ENCODE assay signal across 14 cellular contexts in genomic region chr19:3012059-3012458, GRCh38. TPM values are rescaled to one million over a fixed set of nuclear protein-coding genes. Genes with fewer than 3 reads are reported as not detected.
A peak's percentile ranks its signal among the peaks of the same experiment; 100 is the strongest.
DNase-seq lines count a peak whose midpoint lies in the region; ATAC-seq, FAIRE-seq and TF ChIP-seq lines count a peak whose summit lies in the region.
"Not testable (repeated sequence)": the region's sequence is repeated elsewhere in the genome, so short reads cannot be mapped to it uniquely, and the experiment has no call there.
"Had no signal": no experiment of that assay in that cellular context is flagged by ENCODE, and none has a peak within 500 bp of the region (broad histone marks: within the 10 kb centered on the region; RNA-seq: fewer than 3 reads in every experiment).

No MANE protein-coding gene starts in this region.

- H3K9me3 ChIP-seq in H9 (ENCODE audit: control insufficient read depth, low read depth, low read length); HEK293 (ENCODE audit: control insufficient read depth, insufficient read depth, low read depth, low read length); endothelial cell of umbilical vein (replicated peaks; ENCODE audit: control insufficient read depth, insufficient read depth, low read length); HepG2 (ENCODE audit: low read length); neuronal stem cell (replicated peaks in 1 of 2; ENCODE audit: control insufficient read depth in 2 of 2, insufficient read depth in 1 of 2, low read depth in 1 of 2, low read length in 2 of 2): not testable (repeated sequence)

- dilution Hi-C loops in endothelial cell of umbilical vein (cut with MboI; ENCODE audit: extremely low pct_ligation_motif_present, low sequenced_read_pairs), result not testable (repeated sequence)

- not testable (repeated sequence) for H3K23me2 ChIP-seq in H9 (ENCODE audit: insufficient read length, low read depth, low read length, poor library complexity, severe bottlenecking)

- not testable (repeated sequence) for H3K23ac ChIP-seq in H9 (ENCODE audit: insufficient read length, low read depth, low read length); neuronal stem cell (ENCODE audit: low read depth, low read length, poor library complexity)

- ATAC-seq in HepG2, result not testable (repeated sequence)

- H2BK20ac ChIP-seq in H9 (ENCODE audit: low read depth, low read length, poor library complexity, severe bottlenecking), result not testable (repeated sequence)

- not testable (repeated sequence) for DNase-seq in H9; RWPE1 (ENCODE audit: low spot score); activated naive CD4-positive, alpha-beta T cell treated with anti-CD3 and anti-CD28 coated beads, Interleukin-2, amount 10 ng/mL, durations not matched to agents 7 days and 5 days; endothelial cell of umbilical vein (ENCODE audit: low read depth, low spot score); HepG2 (ENCODE audit: low spot score); neuronal stem cell (ENCODE audit: low spot score)

- not testable (repeated sequence) for H3K4me2 ChIP-seq in H9 (ENCODE audit: insufficient read depth, insufficient read length, low read length); endothelial cell of umbilical vein (ENCODE audit: insufficient read depth, low read length); HepG2 (ENCODE audit: low read depth, low read length); neuronal stem cell (ENCODE audit: insufficient read depth, low read length, poor library complexity, severe bottlenecking)

- not testable (repeated sequence) for H3K56ac ChIP-seq in H9 (ENCODE audit: insufficient read length, low read depth, low read length)

- not testable (repeated sequence) for H3K9ac ChIP-seq in H9 (ENCODE audit: extremely low read depth, insufficient read length, low read length); endothelial cell of umbilical vein (replicated peaks; ENCODE audit: extremely low read depth, insufficient read depth, low read length); HepG2 (ENCODE audit: insufficient read depth, low read depth, low read length); neuronal stem cell (ENCODE audit: low read depth, low read length, poor library complexity)

- TF ChIP-seq EP300 in HepG2 (IDR thresholded peaks at IDR 0.05; ENCODE audit: low read depth in 2 of 2, low read length in 2 of 2); HepG2 (CRISPR knock-in tag; IDR thresholded peaks at IDR 0.05; ENCODE audit: borderline replicate concordance): not testable (repeated sequence)

- H2BK120ac ChIP-seq in H9 (ENCODE audit: low read depth, low read length, poor library complexity, severe bottlenecking); neuronal stem cell (ENCODE audit: low read depth, low read length): not testable (repeated sequence)

- H3K18ac ChIP-seq in H9 (ENCODE audit: insufficient read length, low read depth, low read length); neuronal stem cell (ENCODE audit: low read length): not testable (repeated sequence)

- CTCF ChIA-PET in HEK293 (lab: Yijun Ruan, JAX); RWPE1 (lab: Yijun Ruan, JAX); activated naive CD4-positive, alpha-beta T cell treated with anti-CD3 and anti-CD28 coated beads, Interleukin-2, amount 10 ng/mL, durations not matched to agents 7 days and 5 days (lab: Charles Lee); HepG2 (lab: Yijun Ruan, JAX; ENCODE audit: low intra/inter-chr PET ratio, low total read pairs): not testable (repeated sequence)
- CTCF ChIA-PET in endothelial cell of umbilical vein (lab: Charles Lee), result interaction anchor here (1.0 kb wide), 1 partner anchor 92 kb away, joined by 3 read pairs; no protein-coding TSS in a partner anchor

- H3K4me1 ChIP-seq in H9 (ENCODE audit: insufficient read depth, low read length); HEK293 (ENCODE audit: control insufficient read depth, insufficient read depth, low read length); endothelial cell of umbilical vein (ENCODE audit: control insufficient read depth, extremely low read depth, insufficient read depth, low read length): not testable (repeated sequence)
- peaks cover 18% of the 10 kb centered on the region for H3K4me1 ChIP-seq in HepG2 (ENCODE audit: insufficient read depth, low read length)
- H3K4me1 ChIP-seq in neuronal stem cell (ENCODE audit: control insufficient read depth in 2 of 2, insufficient read depth in 1 of 2, low read depth in 1 of 2, low read length in 2 of 2), result peaks cover 0 to 12% of the 10 kb centered on the region in 2 donors

- H2BK5ac ChIP-seq in H9 (ENCODE audit: insufficient read length, low read length); neuronal stem cell (ENCODE audit: low read length): not testable (repeated sequence)

- not testable (repeated sequence) for H4K20me1 ChIP-seq in H9 (ENCODE audit: control insufficient read depth, insufficient read depth, insufficient read length); endothelial cell of umbilical vein (replicated peaks; ENCODE audit: control insufficient read depth, extremely low read depth, insufficient read depth, low read length); HepG2 (ENCODE audit: insufficient read depth, low read length)

- H3K14ac ChIP-seq in H9 (ENCODE audit: insufficient read depth, low read length); neuronal stem cell (ENCODE audit: low read length): not testable (repeated sequence)

- H3K79me1 ChIP-seq in H9 (ENCODE audit: insufficient read depth, low read depth, low read length, poor library complexity, severe bottlenecking); neuronal stem cell (ENCODE audit: low read depth, low read length): not testable (repeated sequence)

- not testable (repeated sequence) for BruUV-seq in endothelial cell of umbilical vein (replicated peaks; lab: Mats Ljungman, UMichigan); HepG2 (replicated peaks; lab: Mats Ljungman, UMichigan)

- not testable (repeated sequence) for H3K4me3 ChIP-seq in HEK293 (ENCODE audit: low read depth, low read length); endothelial cell of umbilical vein (replicated peaks in 1 of 3; ENCODE audit: insufficient read depth in 1 of 3, low read depth in 1 of 3, low read length in 3 of 3); HepG2 (replicated peaks in 1 of 3; ENCODE audit: insufficient read depth in 1 of 3, low read depth in 2 of 3, low read length in 3 of 3); neuronal stem cell (ENCODE audit: low read length in 2 of 2)

- H3K4me3 Mint-ChIP-seq in H9, result peak overlapping the region in 1 of 2 experiments; percentile 23; a peak in 1 of 5 replicates
- H3K4me3 Mint-ChIP-seq in activated naive CD4-positive, alpha-beta T cell treated with anti-CD3 and anti-CD28 coated beads, Interleukin-2, amount 10 ng/mL, durations not matched to agents 7 days and 5 days, result not testable (repeated sequence)

- H2AFZ ChIP-seq in H9 (ENCODE audit: low read length); endothelial cell of umbilical vein (ENCODE audit: low read depth, low read length); HepG2 (ENCODE audit: low read length); neuronal stem cell (ENCODE audit: low read length): not testable (repeated sequence)

- H4K8ac ChIP-seq in H9 (replicated peaks; ENCODE audit: insufficient read length, low read depth, low read length); neuronal stem cell (ENCODE audit: low read depth, low read length): not testable (repeated sequence)

- not testable (repeated sequence) for H3K36me3 Mint-ChIP-seq in H9 (ENCODE audit: insufficient read depth in 1 of 3, low read depth in 3 of 3); activated naive CD4-positive, alpha-beta T cell treated with anti-CD3 and anti-CD28 coated beads, Interleukin-2, amount 10 ng/mL, durations not matched to agents 7 days and 5 days

- not testable (repeated sequence) for H3K27me3 ChIP-seq in H9 (ENCODE audit: insufficient read depth, low read length); endothelial cell of umbilical vein (ENCODE audit: control insufficient read depth in 2 of 2, insufficient read depth in 2 of 2, low read length in 2 of 2)
- peaks cover 2 to 13% of the 10 kb centered on the region in 2 experiments; a peak in 3 of 5 replicates for H3K27me3 ChIP-seq in HepG2 (ENCODE audit: control insufficient read depth in 1 of 2, insufficient read depth in 2 of 2, low read length in 2 of 2)
- peaks cover 0 to 21% (median 2%) of the 10 kb centered on the region in 3 experiments for H3K27me3 ChIP-seq in neuronal stem cell (ENCODE audit: control insufficient read depth in 3 of 3, insufficient read depth in 3 of 3, low read depth in 1 of 3, low read length in 3 of 3)

- TF ChIP-seq RAD21 in HepG2 (CRISPR knock-in tag; IDR thresholded peaks at IDR 0.05), result not testable (repeated sequence)

- no CpG with 5 or more reads among the region's 13 CpGs for WGBS in H9 (ENCODE audit: extremely low coverage, insufficient read length, low lambda C conversion rate)
- WGBS in HepG2 (ENCODE audit: low lambda C conversion rate), result 36% methylated on average over 13 of the region's 13 CpGs
- no CpG with 5 or more reads among the region's 13 CpGs for WGBS in neuronal stem cell (ENCODE audit: extremely low coverage in 2 of 2, insufficient read length in 2 of 2, insufficient replicate concordance in 1 of 2), 2 donors

- not testable (repeated sequence) for H2AK5ac ChIP-seq in H9 (ENCODE audit: insufficient read length, low read length)
- H2AK5ac ChIP-seq in neuronal stem cell (ENCODE audit: low read depth, low read length), result peak overlapping the region; percentile 51

- peak; percentile 8 for FAIRE-seq in endothelial cell of umbilical vein (lab: Jason Lieb, UNC)
- not testable (repeated sequence) for FAIRE-seq in HepG2 (lab: Jason Lieb, UNC)

- not testable (repeated sequence) for H3K36me3 ChIP-seq in HEK293 (ENCODE audit: control insufficient read depth in 2 of 2, insufficient read depth in 1 of 2, low read length in 2 of 2); HepG2 (replicated peaks in 1 of 2; ENCODE audit: control insufficient read depth in 1 of 2, insufficient read depth in 2 of 2, low read length in 2 of 2); neuronal stem cell (replicated peaks in 1 of 2; ENCODE audit: control insufficient read depth in 2 of 2, insufficient read depth in 2 of 2, low read length in 2 of 2)
- peaks cover 0 to 36% of the 10 kb centered on the region in 2 experiments for H3K36me3 ChIP-seq in endothelial cell of umbilical vein (ENCODE audit: control insufficient read depth in 2 of 2, extremely low read depth in 1 of 2, insufficient read depth in 2 of 2, low read length in 2 of 2)

- H3K4ac ChIP-seq in H9 (ENCODE audit: low read depth, low read length); neuronal stem cell (ENCODE audit: low read length): not testable (repeated sequence)

- peaks cover 3 to 18% of the 10 kb centered on the region in 2 experiments; a peak in 2 of 4 replicates for H3K4me1 Mint-ChIP-seq in H9
- not testable (repeated sequence) for H3K4me1 Mint-ChIP-seq in activated naive CD4-positive, alpha-beta T cell treated with anti-CD3 and anti-CD28 coated beads, Interleukin-2, amount 10 ng/mL, durations not matched to agents 7 days and 5 days

- H2BK12ac ChIP-seq in H9 (ENCODE audit: insufficient read length, low read depth, low read length); neuronal stem cell (ENCODE audit: low read length): not testable (repeated sequence)

- POLR2A ChIA-PET in HEK293 (lab: Yijun Ruan, JAX); RWPE1 (lab: Yijun Ruan, JAX; ENCODE audit: low non-redundant PET); endothelial cell of umbilical vein (lab: Charles Lee); HepG2 (lab: Yijun Ruan, JAX): not testable (repeated sequence)

- not testable (repeated sequence) for H4K5ac ChIP-seq in H9 (ENCODE audit: insufficient read length, low read depth, low read length)

- not testable (repeated sequence) for H3K27ac ChIP-seq in H9 (ENCODE audit: insufficient read length, low read depth, low read length); HEK293 (ENCODE audit: extremely low read depth, low read depth, low read length); endothelial cell of umbilical vein (ENCODE audit: insufficient read depth, low read depth, low read length); HepG2 (ENCODE audit: extremely low read length, insufficient read depth, low read length); neuronal stem cell (replicated peaks; ENCODE audit: low read length)
- H3K27ac ChIP-seq in RWPE1, result peak overlapping the region; percentile 40

- H2BK15ac ChIP-seq in H9 (ENCODE audit: low read depth, low read length); neuronal stem cell (ENCODE audit: low read length): not testable (repeated sequence)

- H3K9me3 Mint-ChIP-seq in H9; activated naive CD4-positive, alpha-beta T cell treated with anti-CD3 and anti-CD28 coated beads, Interleukin-2, amount 10 ng/mL, durations not matched to agents 7 days and 5 days: not testable (repeated sequence)

- not testable (repeated sequence) for H3T11ph ChIP-seq in H9 (ENCODE audit: low read length)

- in situ Hi-C loops in HepG2 (cut with HindIII; ENCODE audit: extremely low pct_ligation_motif_present, low pct_unique_long_range_greater_than_20kb), result not testable (repeated sequence)

- TF ChIP-seq CTCF in H9 (conservative IDR thresholded peaks at IDR 0.05); HEK293 (tag by site-specific recombination; IDR thresholded peaks at IDR 0.05); RWPE1 (conservative IDR thresholded peaks at IDR 0.05; ENCODE audit: low read depth); endothelial cell of umbilical vein (IDR thresholded peaks at IDR 0.05; ENCODE audit: extremely low read depth in 1 of 2, insufficient read depth in 1 of 2, low read depth in 1 of 2, low read length in 2 of 2); HepG2 (CRISPR knock-in tag; IDR thresholded peaks at IDR 0.05): not testable (repeated sequence)

- H3K9me1 ChIP-seq in endothelial cell of umbilical vein (replicated peaks; ENCODE audit: control insufficient read depth, extremely low read depth, insufficient read depth, low read length), result not testable (repeated sequence)

- not testable (repeated sequence) for H4K91ac ChIP-seq in H9 (ENCODE audit: insufficient read length, low read depth, low read length); neuronal stem cell (ENCODE audit: low read depth, low read length, poor library complexity)

- H3K27me3 Mint-ChIP-seq in H9 (ENCODE audit: low read depth); activated naive CD4-positive, alpha-beta T cell treated with anti-CD3 and anti-CD28 coated beads, Interleukin-2, amount 10 ng/mL, durations not matched to agents 7 days and 5 days: not testable (repeated sequence)

- peak overlapping the region in 2 of 3 experiments; percentile 41 to 85; a peak in 1 of 7 replicates for H3K27ac Mint-ChIP-seq in H9
- peak overlapping the region; percentile 37 for H3K27ac Mint-ChIP-seq in activated naive CD4-positive, alpha-beta T cell treated with anti-CD3 and anti-CD28 coated beads, Interleukin-2, amount 10 ng/mL, durations not matched to agents 7 days and 5 days

- not testable (repeated sequence) for H3K79me2 ChIP-seq in H9 (ENCODE audit: insufficient read depth, low read length); endothelial cell of umbilical vein (ENCODE audit: control insufficient read depth, insufficient read depth, low read length); HepG2 (ENCODE audit: insufficient read depth, low read length)

- intact Hi-C loops in endothelial cell of umbilical vein (cut with micrococcal nuclease); HepG2 (cut with micrococcal nuclease; ENCODE audit: unreplicated experiment): not testable (repeated sequence)

- TF ChIP-seq POLR2A in endothelial cell of umbilical vein (IDR thresholded peaks at IDR 0.05; ENCODE audit: low read depth, low read length); HepG2 (IDR thresholded peaks at IDR 0.05; ENCODE audit: insufficient read depth in 1 of 2, low read depth in 2 of 2, low read length in 2 of 2): not testable (repeated sequence)

RNA-seq across cellular contexts. Expression of gene TLE2, which starts 17.0 kb away (rescaled TPM):
- 3.1 and 4.2 TPM in 2 replicates for total RNA-seq in H9 (2021)
- 38.8 and 42.5 TPM in 2 replicates for total RNA-seq in endothelial cell of umbilical vein
- polyA plus RNA-seq in endothelial cell of umbilical vein, result 32.0 and 38.3 TPM in 2 replicates
- 18.1 and 24.3 TPM in 2 replicates for polyA plus RNA-seq in endothelial cell of umbilical vein (2011; cell fraction: cytosol; rRNA removed)
- polyA plus RNA-seq in endothelial cell of umbilical vein (2011; cell fraction: nucleus; rRNA removed), result 83.7 and 102 TPM in 2 replicates
- polyA plus RNA-seq in endothelial cell of umbilical vein (2012), result 24.2 and 43.0 TPM in 2 replicates
- 13.2 and 18.9 TPM in 2 replicates for polyA minus RNA-seq in endothelial cell of umbilical vein
- 14.4 TPM for polyA minus RNA-seq in endothelial cell of umbilical vein (2011; cell fraction: cytosol; rRNA and poly(A)+ RNA removed)
- 13.9 and 23.3 TPM in 2 replicates for polyA minus RNA-seq in endothelial cell of umbilical vein (2011; cell fraction: nucleus; rRNA and poly(A)+ RNA removed)
- total RNA-seq in HepG2 (2016; rRNA removed; fragmentation: Illumina TruSeq; extraction: Trizol), result 0.07 TPM in 1 of 2 replicates, not detected in the other
- not detected in 2 replicates for total RNA-seq in HepG2 (2016; cell fraction: cytosol; rRNA removed; fragmentation: Illumina TruSeq; extraction: Trizol; ENCODE audit: low read depth)
- not detected in 2 replicates for total RNA-seq in HepG2 (2016; cell fraction: insoluble cytoplasmic fraction; rRNA removed; fragmentation: Illumina TruSeq; extraction: Trizol)
- total RNA-seq in HepG2 (2016; cell fraction: membrane; rRNA removed; fragmentation: Illumina TruSeq; extraction: Trizol), result 0.14 and 0.15 TPM in 2 replicates
- total RNA-seq in HepG2 (2016; cell fraction: nucleus; rRNA removed; fragmentation: Illumina TruSeq; extraction: Trizol), result not detected in 2 replicates
- polyA plus RNA-seq in HepG2 (2011; rRNA removed), result 0.72 and 0.81 TPM in 2 replicates
- polyA plus RNA-seq in HepG2 (2011; cell fraction: cytosol; rRNA removed), result 0.21 and 0.25 TPM in 2 replicates
- polyA plus RNA-seq in HepG2 (2011; cell fraction: nucleus; rRNA removed), result 1.8 and 1.9 TPM in 2 replicates
- 0.67 and 0.75 TPM in 2 replicates for polyA plus RNA-seq in HepG2 (2012)
- polyA plus RNA-seq in HepG2 (2016; cell fraction: cytosol; fragmentation: Illumina TruSeq; extraction: Trizol; ENCODE audit: low read depth), result 0.19 and 0.40 TPM in 2 replicates
- 0.13 TPM in 1 of 2 replicates, not detected in the other for polyA plus RNA-seq in HepG2 (2016; cell fraction: insoluble cytoplasmic fraction; fragmentation: Illumina TruSeq; extraction: Trizol; ENCODE audit: low read depth)
- 0.23 and 0.82 TPM in 2 replicates for polyA plus RNA-seq in HepG2 (2016; cell fraction: membrane; fragmentation: Illumina TruSeq; extraction: Trizol; ENCODE audit: low read depth)
- 0.56 TPM in 1 of 2 replicates, not detected in the other for polyA plus RNA-seq in HepG2 (2016; cell fraction: nucleus; fragmentation: Illumina TruSeq; extraction: Trizol; ENCODE audit: insufficient read depth, low read depth)
- 1.3 and 12.9 TPM in 2 replicates for polyA minus RNA-seq in HepG2 (2011; rRNA and poly(A)+ RNA removed; ENCODE audit: low replicate concordance)
- 0.35 and 0.89 TPM in 2 replicates for polyA minus RNA-seq in HepG2 (2011; cell fraction: cytosol; rRNA and poly(A)+ RNA removed)
- polyA minus RNA-seq in HepG2 (2011; cell fraction: nucleus; rRNA and poly(A)+ RNA removed), result 0.77 TPM in 1 of 2 replicates, not detected in the other
- 0.36 TPM for polyA plus RNA-seq in neuronal stem cell (2013, experiment 1 of 2)
- 0.21 TPM for polyA plus RNA-seq in neuronal stem cell (2013, experiment 2 of 2)
- polyA plus RNA-seq: CD14-positive monocyte had no signal

RNA-seq across cellular contexts. Expression of gene TLE6, which starts 34.7 kb away (rescaled TPM):
- total RNA-seq in H9 (2021) (1.1 and 1.7 TPM in 2 replicates), endothelial cell of umbilical vein (1.9 and 2.0 TPM in 2 replicates), HepG2 (2016; rRNA removed; fragmentation: Illumina TruSeq; extraction: Trizol) (0.24 and 0.28 TPM in 2 replicates)
- polyA plus RNA-seq in endothelial cell of umbilical vein (1.6 and 2.1 TPM in 2 replicates), HepG2 (2011; rRNA removed) (5.5 and 6.4 TPM in 2 replicates)
- 1.0 and 1.4 TPM in 2 replicates for polyA plus RNA-seq in endothelial cell of umbilical vein (2011; cell fraction: cytosol; rRNA removed)
- 7.1 and 8.2 TPM in 2 replicates for polyA plus RNA-seq in endothelial cell of umbilical vein (2011; cell fraction: nucleus; rRNA removed)
- 0.83 and 2.2 TPM in 2 replicates for polyA plus RNA-seq in endothelial cell of umbilical vein (2012)
- 0.83 and 1.5 TPM in 2 replicates for polyA minus RNA-seq in endothelial cell of umbilical vein
- 1.8 TPM for polyA minus RNA-seq in endothelial cell of umbilical vein (2011; cell fraction: cytosol; rRNA and poly(A)+ RNA removed)
- polyA minus RNA-seq in endothelial cell of umbilical vein (2011; cell fraction: nucleus; rRNA and poly(A)+ RNA removed), result 1.5 TPM in 2 replicates
- not detected in 2 replicates for total RNA-seq in HepG2 (2016; cell fraction: cytosol; rRNA removed; fragmentation: Illumina TruSeq; extraction: Trizol; ENCODE audit: low read depth)
- 0.06 TPM in 1 of 2 replicates, not detected in the other for total RNA-seq in HepG2 (2016; cell fraction: insoluble cytoplasmic fraction; rRNA removed; fragmentation: Illumina TruSeq; extraction: Trizol)
- not detected in 2 replicates for total RNA-seq in HepG2 (2016; cell fraction: membrane; rRNA removed; fragmentation: Illumina TruSeq; extraction: Trizol)
- not detected in 2 replicates for total RNA-seq in HepG2 (2016; cell fraction: nucleus; rRNA removed; fragmentation: Illumina TruSeq; extraction: Trizol)
- polyA plus RNA-seq in HepG2 (2011; cell fraction: cytosol; rRNA removed), result 4.2 TPM in 2 replicates
- 18.3 and 20.1 TPM in 2 replicates for polyA plus RNA-seq in HepG2 (2011; cell fraction: nucleus; rRNA removed)
- polyA plus RNA-seq in HepG2 (2012), result 1.5 and 1.9 TPM in 2 replicates
- 0.19 and 0.32 TPM in 2 replicates for polyA plus RNA-seq in HepG2 (2016; cell fraction: cytosol; fragmentation: Illumina TruSeq; extraction: Trizol; ENCODE audit: low read depth)
- polyA plus RNA-seq in HepG2 (2016; cell fraction: insoluble cytoplasmic fraction; fragmentation: Illumina TruSeq; extraction: Trizol; ENCODE audit: low read depth), result not detected in 2 replicates
- not detected in 2 replicates for polyA plus RNA-seq in HepG2 (2016; cell fraction: membrane; fragmentation: Illumina TruSeq; extraction: Trizol; ENCODE audit: low read depth)
- 1.00 TPM in 1 of 2 replicates, not detected in the other for polyA plus RNA-seq in HepG2 (2016; cell fraction: nucleus; fragmentation: Illumina TruSeq; extraction: Trizol; ENCODE audit: insufficient read depth, low read depth)
- 4.2 and 4.9 TPM in 2 replicates for polyA minus RNA-seq in HepG2 (2011; rRNA and poly(A)+ RNA removed; ENCODE audit: low replicate concordance)
- polyA minus RNA-seq in HepG2 (2011; cell fraction: cytosol; rRNA and poly(A)+ RNA removed), result 2.4 TPM in 1 of 2 replicates, not detected in the other
- polyA minus RNA-seq in HepG2 (2011; cell fraction: nucleus; rRNA and poly(A)+ RNA removed), result 3.2 and 5.0 TPM in 2 replicates
- 0.88 TPM for polyA plus RNA-seq in neuronal stem cell (2013, experiment 1 of 2)
- polyA plus RNA-seq in neuronal stem cell (2013, experiment 2 of 2), result 0.75 TPM
- total RNA-seq: A673; CD4-positive, alpha-beta memory T cell; CD4-positive, alpha-beta T cell; CD4-positive, CD25-positive, alpha-beta regulatory T cell; CD8-positive, alpha-beta T cell had no signal
- polyA plus RNA-seq: CD14-positive monocyte; CD4-positive, alpha-beta memory T cell; CD4-positive, CD25-positive, alpha-beta regulatory T cell; CD8-positive, alpha-beta memory T cell had no signal

RNA-seq across cellular contexts. Expression of gene TLE5, which starts 50.2 kb away (rescaled TPM):
- total RNA-seq in H9 (2021), result 218 and 221 TPM in 2 replicates
- total RNA-seq in endothelial cell of umbilical vein, result 393 and 394 TPM in 2 replicates
- 574 and 716 TPM in 2 replicates for polyA plus RNA-seq in endothelial cell of umbilical vein
- polyA plus RNA-seq in endothelial cell of umbilical vein (2011; cell fraction: cytosol; rRNA removed), result 342 and 469 TPM in 2 replicates
- 404 and 491 TPM in 2 replicates for polyA plus RNA-seq in endothelial cell of umbilical vein (2011; cell fraction: nucleus; rRNA removed)
- polyA plus RNA-seq in endothelial cell of umbilical vein (2012), result 384 and 600 TPM in 2 replicates
- polyA minus RNA-seq in endothelial cell of umbilical vein, result 371 and 416 TPM in 2 replicates
- polyA minus RNA-seq in endothelial cell of umbilical vein (2011; cell fraction: cytosol; rRNA and poly(A)+ RNA removed), result 404 TPM
- polyA minus RNA-seq in endothelial cell of umbilical vein (2011; cell fraction: nucleus; rRNA and poly(A)+ RNA removed), result 69.0 and 101 TPM in 2 replicates
- total RNA-seq in HepG2 (2016; rRNA removed; fragmentation: Illumina TruSeq; extraction: Trizol), result 51.6 and 62.8 TPM in 2 replicates
- 148 and 187 TPM in 2 replicates for total RNA-seq in HepG2 (2016; cell fraction: cytosol; rRNA removed; fragmentation: Illumina TruSeq; extraction: Trizol; ENCODE audit: low read depth)
- 41.9 and 63.2 TPM in 2 replicates for total RNA-seq in HepG2 (2016; cell fraction: insoluble cytoplasmic fraction; rRNA removed; fragmentation: Illumina TruSeq; extraction: Trizol)
- total RNA-seq in HepG2 (2016; cell fraction: membrane; rRNA removed; fragmentation: Illumina TruSeq; extraction: Trizol), result 155 and 189 TPM in 2 replicates
- 29.0 and 32.6 TPM in 2 replicates for total RNA-seq in HepG2 (2016; cell fraction: nucleus; rRNA removed; fragmentation: Illumina TruSeq; extraction: Trizol)
- polyA plus RNA-seq in HepG2 (2011; rRNA removed), result 189 and 246 TPM in 2 replicates
- polyA plus RNA-seq in HepG2 (2011; cell fraction: cytosol; rRNA removed), result 170 and 253 TPM in 2 replicates
- 312 and 359 TPM in 2 replicates for polyA plus RNA-seq in HepG2 (2011; cell fraction: nucleus; rRNA removed)
- 157 and 182 TPM in 2 replicates for polyA plus RNA-seq in HepG2 (2012)
- 365 and 380 TPM in 2 replicates for polyA plus RNA-seq in HepG2 (2016; cell fraction: cytosol; fragmentation: Illumina TruSeq; extraction: Trizol; ENCODE audit: low read depth)
- polyA plus RNA-seq in HepG2 (2016; cell fraction: insoluble cytoplasmic fraction; fragmentation: Illumina TruSeq; extraction: Trizol; ENCODE audit: low read depth), result 90.9 and 108 TPM in 2 replicates
- 308 and 330 TPM in 2 replicates for polyA plus RNA-seq in HepG2 (2016; cell fraction: membrane; fragmentation: Illumina TruSeq; extraction: Trizol; ENCODE audit: low read depth)
- polyA plus RNA-seq in HepG2 (2016; cell fraction: nucleus; fragmentation: Illumina TruSeq; extraction: Trizol; ENCODE audit: insufficient read depth, low read depth), result 105 and 117 TPM in 2 replicates
- polyA minus RNA-seq in HepG2 (2011; rRNA and poly(A)+ RNA removed; ENCODE audit: low replicate concordance), result 213 and 462 TPM in 2 replicates
- polyA minus RNA-seq in HepG2 (2011; cell fraction: cytosol; rRNA and poly(A)+ RNA removed), result 159 and 180 TPM in 2 replicates
- 36.2 and 46.2 TPM in 2 replicates for polyA minus RNA-seq in HepG2 (2011; cell fraction: nucleus; rRNA and poly(A)+ RNA removed)
- 162 TPM for polyA plus RNA-seq in neuronal stem cell (2013, experiment 1 of 2)
- 164 TPM for polyA plus RNA-seq in neuronal stem cell (2013, experiment 2 of 2)
